8 cellular contexts compared by ENCODE assay signal in genomic region chr14:77760381-77761204, GRCh38. TPM values are rescaled to one million over a fixed set of nuclear protein-coding genes. Genes with fewer than 3 reads are reported as not detected.
DNase-seq lines count a peak whose midpoint lies in the region; ATAC-seq and TF ChIP-seq lines count a peak whose summit lies in the region.

Gene SNW1 (minus strand): TSS chr14:77761156. CDS start chr14:77761127, 29 bp downstream.

- peaks cover 11 to 43% of the 10 kb centered on the region in 2 donors for H3K4me1 ChIP-seq in left lung

- POLR2A ChIA-PET in AG04449 (lab: Yijun Ruan, JAX) = interaction anchor here (1.2 kb wide), 1 partner anchor 40 kb away, joined by 3 read pairs; the partner anchor contains the start of gene ADCK1

- no peaks in the 10 kb centered on the region for H3K27me3 ChIP-seq in left lung

- no peaks in the 10 kb centered on the region for H3K9me3 ChIP-seq in left lung

- H3K27ac ChIP-seq in left lung = peak within 1 kb of the TSS; percentile 89 to 96

- DNase-seq in AG04449 (ENCODE audit: low read depth, low spot score) (peak; percentile 63), NCI-H446 (lab: John Stamatoyannopoulos, UW) (peak; percentile 87 to 95), dermis blood vessel endothelial cell (peak; percentile 96), left lung (peak; percentile 96)
- peak; percentile 74 to 92 for DNase-seq in activated CD4-positive, alpha-beta T cell treated with anti-CD3 and anti-CD28 coated beads, Interleukin-2, amount 50 U/mL, for 24 hours (ENCODE audit: low read depth in 1 of 2, low spot score in 1 of 2)
- DNase-seq in stimulated activated CD4-positive, alpha-beta T cell treated with anti-CD3 and anti-CD28 coated beads, Interleukin-2, amount 100 ng/mL, for 48 hours = peak; percentile 82 to 84

- ATAC-seq in GM18861 (IDR thresholded peaks at IDR 0.05; ENCODE audit: unreplicated experiment) = peak; percentile 95
- ATAC-seq in HG03097 (IDR thresholded peaks at IDR 0.05; ENCODE audit: low FRiP score, unreplicated experiment) = peak; percentile 94
- peak; percentile 98 for ATAC-seq in left lung

- intact Hi-C loops in left lung (cut with DNase I) = no loop called here

- no peak for TF ChIP-seq CTCF in AG04449 (IDR thresholded peaks at IDR 0.05; ENCODE audit: insufficient read depth, low read length, missing control alignments)
- TF ChIP-seq CTCF in left lung (IDR thresholded peaks at IDR 0.05) = no peak

- CTCF ChIA-PET in AG04449 (lab: Yijun Ruan, JAX) = interaction anchor here (0.7 to 1.8 kb wide), 6 partner anchors 9 to 847 kb away, joined by 3 to 7 read pairs (median 3); partner anchors contain the start of gene ADCK1

- H3K36me3 ChIP-seq in left lung = peaks cover 0 to 15% of the 10 kb centered on the region in 2 donors

- H3K4me3 ChIP-seq in AG04449 (ENCODE audit: low read depth, low read length) (peak within 1 kb of the TSS; percentile 97), left lung (peak within 1 kb of the TSS; percentile 84 to 99)

RNA-seq across cellular contexts. Expression of gene SNW1, which starts in this region (rescaled TPM):
- total RNA-seq in dermis blood vessel endothelial cell = 53.6 and 74.4 TPM in 2 replicates
- total RNA-seq in left lung = 10 to 100 TPM; 50.9 to 51.9 TPM

Comparison
In these comparisons a context has a peak if more than half of its experiments do, and no peak if none do; other contexts are left out.
1. Peak in every context shown above with its lines: DNase-seq, ATAC-seq, H3K4me3 ChIP-seq and H3K27ac ChIP-seq.